17 cellular contexts compared by ENCODE assay signal in genomic region chr6:111586554-111586953, GRCh38. TPM values are rescaled to one million over a fixed set of nuclear protein-coding genes. Genes with fewer than 3 reads are reported as not detected.
DNase-seq lines count a peak whose midpoint lies in the region; ATAC-seq and TF ChIP-seq lines count a peak whose summit lies in the region.
"Had no signal": no experiment of that assay in that cellular context is flagged by ENCODE, and none has a peak within 500 bp of the region (broad histone marks: within the 10 kb centered on the region; RNA-seq: fewer than 3 reads in every experiment).

No MANE protein-coding gene starts in this region.

- intact Hi-C loops in Panc1 (cut with micrococcal nuclease; ENCODE audit: unreplicated experiment), result no loop called here

- ATAC-seq in Panc1, result no peak
- ATAC-seq: K562 had no signal

- no TSS peak for BruUV-seq in Panc1 (replicated peaks; lab: Mats Ljungman, UMichigan)

- H3K27ac ChIP-seq in Panc1 (ENCODE audit: low read length) (peak overlapping the region; percentile 62; the same call in 1 of the 2 replicates), osteoblast (ENCODE audit: low read depth, low read length) (peak overlapping the region; percentile 90)
- H3K27ac ChIP-seq: coronary artery had no signal

- in situ Hi-C loops in Panc1 (cut with HindIII; ENCODE audit: low pct_unique_long_range_greater_than_20kb, low sequenced_read_pairs), result no loop called here

- TF ChIP-seq CTCF in Panc1 (IDR thresholded peaks at IDR 0.05), result no peak
- no peak for TF ChIP-seq CTCF in osteoblast (IDR thresholded peaks at IDR 0.05; ENCODE audit: extremely low read depth, low read depth, low read length)

- H3K4me1 ChIP-seq in Panc1 (ENCODE audit: control insufficient read depth, insufficient read depth, low read length) (peaks cover 72% of the 10 kb centered on the region), osteoblast (ENCODE audit: insufficient read depth, low read length) (peaks cover 50% of the 10 kb centered on the region)

- no peaks in the 10 kb centered on the region for H3K27me3 ChIP-seq in Panc1 (ENCODE audit: control insufficient read depth, insufficient read depth, low read length)
- H3K27me3 ChIP-seq in osteoblast (ENCODE audit: insufficient read depth, low read length), result no peaks in the 10 kb centered on the region
- H3K27me3 ChIP-seq: BE2C had no signal

- POLR2A ChIA-PET in Panc1 (lab: Charles Lee), result no interaction called here

- H3K4me3 ChIP-seq in Panc1 (ENCODE audit: low read depth in 2 of 2, low read length in 2 of 2) (no peak overlapping the region), osteoblast (ENCODE audit: insufficient read depth, low read length) (no peak overlapping the region)
- H3K4me3 ChIP-seq: coronary artery, K562 had no signal

- H3K4me2 ChIP-seq in osteoblast (ENCODE audit: insufficient read depth, low read length), result no peak overlapping the region

- DNase-seq in DMS79 treated with DMSO at 0.1 percent for 48 hours (lab: John Stamatoyannopoulos, UW) (peak; percentile 99), NCI-H1105 (lab: John Stamatoyannopoulos, UW) (peak; percentile 62), Panc1 (ENCODE audit: low read depth, low spot score) (no peak), osteoblast (ENCODE audit: insufficient read length, low spot score, missing footprints) (no peak), globus pallidus (ENCODE audit: low spot score) (no peak), GDM1 (lab: John Stamatoyannopoulos, UW) (no peak), inferior parietal cortex (ENCODE audit: extremely low spot score) (no peak)
- DNase-seq: activated CD4-positive, alpha-beta T cell treated with anti-CD3 and anti-CD28 coated beads, Interleukin-2, amount 50 U/mL, for 48 hours; BE2C; head of caudate nucleus; HFFc6; islet precursor cell; midbrain; NCI-H1694 treated with DMSO at 0.1 percent for 48 hours; occipital lobe had no signal

- CTCF ChIA-PET in Panc1 (lab: Charles Lee), result no interaction called here

- H3K79me2 ChIP-seq in osteoblast (ENCODE audit: insufficient read depth, low read length), result peaks cover 71% of the 10 kb centered on the region

- H2AFZ ChIP-seq in osteoblast (ENCODE audit: low read length), result no peak overlapping the region

- H3K9me3 ChIP-seq in Panc1 (ENCODE audit: control insufficient read depth, insufficient read depth, low read depth, low read length) (no peaks in the 10 kb centered on the region), osteoblast (ENCODE audit: low read depth, low read length) (no peaks in the 10 kb centered on the region)
- H3K9me3 ChIP-seq: BE2C had no signal

- no peaks in the 10 kb centered on the region for H4K20me1 ChIP-seq in osteoblast (ENCODE audit: insufficient read depth, low read length)

- H3K36me3 ChIP-seq in Panc1 (ENCODE audit: control insufficient read depth, insufficient read depth, low read length) (no peaks in the 10 kb centered on the region; the same call in 1 of the 2 replicates), osteoblast (ENCODE audit: insufficient read depth, low read length) (peaks cover 16% of the 10 kb centered on the region)
- H3K36me3 ChIP-seq: BE2C had no signal

RNA-seq across cellular contexts. Expression of gene TRAF3IP2, which starts 19.1 kb away (rescaled TPM):
- 43.3 TPM for total RNA-seq in Panc1 (2021; ENCODE audit: unreplicated experiment)
- polyA plus RNA-seq in Panc1 (2012; ENCODE audit: insufficient read length), result 27.5 TPM
- 23.6 and 23.9 TPM in 2 replicates for total RNA-seq in osteoblast

Comparison
In these comparisons a context has a peak if more than half of its experiments do, and no peak if none do; other contexts are left out.
1. DNase-seq: peak in DMS79 treated with DMSO at 0.1 percent for 48 hours (single experiment) and NCI-H1105 (single experiment); none in Panc1 (single experiment), osteoblast (single experiment), globus pallidus (single experiment), GDM1 (single experiment) and inferior parietal cortex (single experiment).